In the genomic region with DNA sequence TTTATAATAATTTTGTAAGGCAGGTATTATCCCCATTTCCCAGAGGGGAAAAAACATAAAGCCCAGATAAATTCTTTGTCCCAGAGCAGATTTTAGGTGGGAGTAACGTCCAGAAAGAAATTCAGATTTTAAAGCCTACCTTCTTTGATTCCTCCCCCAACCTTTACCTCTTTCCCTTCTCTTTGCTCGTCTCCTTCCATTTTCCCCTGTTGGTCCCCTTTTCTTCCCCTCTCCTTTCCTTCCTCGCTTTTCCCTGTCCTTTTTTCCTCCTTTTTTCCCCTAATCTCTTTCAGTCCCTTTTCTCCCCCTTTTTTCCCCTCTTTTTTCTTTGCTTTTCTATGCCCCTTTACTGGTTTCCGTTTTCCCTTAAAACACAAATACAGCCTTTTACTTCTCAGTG, we compare ENCODE assay signal across 2 cellular contexts.
TF ChIP-seq lines count a peak whose summit lies in the region.

No MANE protein-coding gene starts in this region.

TF ChIP-seq in GM23338, 12 proteins besides CTCF, POLR2A, EP300 and RAD21:
- no peak for TF ChIP-seq ZNF114 (CRISPR knock-in tag; IDR thresholded peaks at IDR 0.05)
- TF ChIP-seq POLR2AphosphoS5 (IDR thresholded peaks at IDR 0.05; ENCODE audit: low read depth) = no peak
- TF ChIP-seq REST (IDR thresholded peaks at IDR 0.05; ENCODE audit: unreplicated experiment) = no peak
- TF ChIP-seq STAT1 (IDR thresholded peaks at IDR 0.05; ENCODE audit: unreplicated experiment) = no peak
- TF ChIP-seq, protein P1, sequence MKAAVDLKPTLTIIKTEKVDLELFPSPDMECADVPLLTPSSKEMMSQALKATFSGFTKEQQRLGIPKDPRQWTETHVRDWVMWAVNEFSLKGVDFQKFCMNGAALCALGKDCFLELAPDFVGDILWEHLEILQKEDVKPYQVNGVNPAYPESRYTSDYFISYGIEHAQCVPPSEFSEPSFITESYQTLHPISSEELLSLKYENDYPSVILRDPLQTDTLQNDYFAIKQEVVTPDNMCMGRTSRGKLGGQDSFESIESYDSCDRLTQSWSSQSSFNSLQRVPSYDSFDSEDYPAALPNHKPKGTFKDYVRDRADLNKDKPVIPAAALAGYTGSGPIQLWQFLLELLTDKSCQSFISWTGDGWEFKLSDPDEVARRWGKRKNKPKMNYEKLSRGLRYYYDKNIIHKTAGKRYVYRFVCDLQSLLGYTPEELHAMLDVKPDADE (IDR thresholded peaks at IDR 0.05) = no peak

TF ChIP-seq in K562, 482 proteins besides CTCF, POLR2A, EP300 and RAD21:
- TF ChIP-seq, protein P2, sequence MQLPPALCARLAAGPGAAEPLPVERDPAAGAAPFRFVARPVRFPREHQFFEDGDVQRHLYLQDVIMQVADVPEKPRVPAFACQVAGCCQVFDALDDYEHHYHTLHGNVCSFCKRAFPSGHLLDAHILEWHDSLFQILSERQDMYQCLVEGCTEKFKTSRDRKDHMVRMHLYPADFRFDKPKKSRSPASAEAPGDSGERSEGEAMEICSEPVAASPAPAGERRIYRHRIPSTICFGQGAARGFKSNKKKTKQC (CRISPR knock-in tag; IDR thresholded peaks at IDR 0.05) = no peak
- TF ChIP-seq, protein P3, sequence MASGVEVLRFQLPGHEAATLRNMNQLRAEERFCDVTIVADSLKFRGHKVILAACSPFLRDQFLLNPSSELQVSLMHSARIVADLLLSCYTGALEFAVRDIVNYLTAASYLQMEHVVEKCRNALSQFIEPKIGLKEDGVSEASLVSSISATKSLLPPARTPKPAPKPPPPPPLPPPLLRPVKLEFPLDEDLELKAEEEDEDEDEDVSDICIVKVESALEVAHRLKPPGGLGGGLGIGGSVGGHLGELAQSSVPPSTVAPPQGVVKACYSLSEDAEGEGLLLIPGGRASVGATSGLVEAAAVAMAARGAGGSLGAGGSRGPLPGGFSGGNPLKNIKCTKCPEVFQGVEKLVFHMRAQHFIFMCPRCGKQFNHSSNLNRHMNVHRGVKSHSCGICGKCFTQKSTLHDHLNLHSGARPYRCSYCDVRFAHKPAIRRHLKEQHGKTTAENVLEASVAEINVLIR (CRISPR knock-in tag; IDR thresholded peaks at IDR 0.05) = no peak
- peak; percentile 59 for TF ChIP-seq ZNF512 (tag; IDR thresholded peaks at IDR 0.05)
